Comparison of ENCODE assay signal across 29 cellular contexts in genomic region chr1:9420835-9421532, GRCh38.
A peak's percentile ranks its signal among the peaks of the same experiment; 100 is the strongest.
DNase-seq lines count a peak whose midpoint lies in the region; ATAC-seq, FAIRE-seq and TF ChIP-seq lines count a peak whose summit lies in the region.
"Had no signal": no experiment of that assay in that cellular context is flagged by ENCODE, and none has a peak within 500 bp of the region (broad histone marks: within the 10 kb centered on the region; RNA-seq: fewer than 3 reads in every experiment).

No MANE protein-coding gene starts in this region.

- peak in 2 of 5 donors; percentile 12 to 21 for DNase-seq in CD4-positive, alpha-beta memory T cell
- no peak for DNase-seq in GM12892 (ENCODE audit: insufficient read length)
- DNase-seq in Panc1 (ENCODE audit: low read depth, low spot score), result no peak
- DNase-seq in glutamatergic neuron, result no peak
- DNase-seq in A673 (ENCODE audit: low spot score), result no peak
- no peak for DNase-seq in hepatic stellate cell (ENCODE audit: low spot score)
- no peak for DNase-seq in NCI-H510A (lab: John Stamatoyannopoulos, UW)
- DNase-seq: activated CD4-positive, alpha-beta T cell treated with anti-CD3 and anti-CD28 coated beads, Interleukin-2, amount 50 U/mL, for 48 hours; activated CD4-positive, CD25-positive, alpha-beta regulatory T cell; activated gamma-delta T cell treated with Interleukin-2 at 50 U/mL for 16 hours; activated T-cell treated with anti-CD3 and anti-CD28 coated beads for 4 hours; CD8-positive, alpha-beta T cell; left lung; naive thymus-derived CD4-positive, alpha-beta T cell; NCI-H1092; NCI-H1694 treated with DMSO at 0.1 percent for 48 hours; NK-92 treated with Interleukin-12 subunit alpha and Interleukin-12 subunit beta, amount 100 ng/mL, for 24 hours; nucleus accumbens; Peyer's patch; psoas muscle; SIG-M5; stimulated activated CD4-positive, alpha-beta T cell treated with anti-CD3 and anti-CD28 coated beads, Interleukin-15, amount 100 ng/mL, for 24 hours; stimulated activated naive B cell treated with anti-CD40 and anti-IgM and Interleukin-4, amounts not matched to agents 10 μg/mL and 1 μg/mL and 100 μg/mL, for 72 hours; SW 1271; uterus had no signal

- H3K4me1 Mint-ChIP-seq in CD4-positive, alpha-beta memory T cell, result peaks cover 45 to 70% (median 56%) of the 10 kb centered on the region in 4 donors
- peaks cover 43% of the 10 kb centered on the region for H3K4me1 Mint-ChIP-seq in glutamatergic neuron (ENCODE audit: low read depth, unreplicated experiment)

- no peaks in the 10 kb centered on the region for H3K36me3 ChIP-seq in CD4-positive, alpha-beta memory T cell (ENCODE audit: insufficient read depth, low read length)
- H3K36me3 ChIP-seq in Panc1 (ENCODE audit: control insufficient read depth, insufficient read depth, low read length) (no peaks in the 10 kb centered on the region), A673 (ENCODE audit: insufficient read depth, low read length, poor library complexity, severe bottlenecking) (no peaks in the 10 kb centered on the region)
- H3K36me3 ChIP-seq: left lung, Peyer's patch, uterus had no signal

- ATAC-seq in Panc1, result no peak
- ATAC-seq: CD8-positive, alpha-beta T cell; left lung; naive thymus-derived CD4-positive, alpha-beta T cell; psoas muscle had no signal

- BruUV-seq in Panc1 (replicated peaks; lab: Mats Ljungman, UMichigan) (no TSS peak), A673 (replicated peaks; lab: Mats Ljungman, UMichigan) (no TSS peak)

- no peaks in the 10 kb centered on the region for H3K9me3 Mint-ChIP-seq in CD4-positive, alpha-beta memory T cell
- peaks cover 16% of the 10 kb centered on the region for H3K9me3 Mint-ChIP-seq in glutamatergic neuron (ENCODE audit: unreplicated experiment)
- H3K9me3 Mint-ChIP-seq: CD8-positive, alpha-beta T cell; naive thymus-derived CD4-positive, alpha-beta T cell; stimulated activated naive B cell treated with anti-CD40 and anti-IgM and Interleukin-4, amounts not matched to agents 10 μg/mL and 1 μg/mL and 100 μg/mL, for 72 hours had no signal

- no peak for TF ChIP-seq POLR2A in GM12892 (IDR thresholded peaks at IDR 0.05; ENCODE audit: low read depth, low read length)

- H3K36me3 Mint-ChIP-seq in CD4-positive, alpha-beta memory T cell, result no peaks in the 10 kb centered on the region
- H3K36me3 Mint-ChIP-seq in glutamatergic neuron (ENCODE audit: unreplicated experiment), result no peaks in the 10 kb centered on the region
- H3K36me3 Mint-ChIP-seq: CD8-positive, alpha-beta T cell; stimulated activated naive B cell treated with anti-CD40 and anti-IgM and Interleukin-4, amounts not matched to agents 10 μg/mL and 1 μg/mL and 100 μg/mL, for 72 hours had no signal

- H3K4me3 ChIP-seq in CD4-positive, alpha-beta memory T cell (ENCODE audit: low read length in 2 of 2), result no peak overlapping the region
- no peak overlapping the region for H3K4me3 ChIP-seq in Panc1 (ENCODE audit: low read depth in 2 of 2, low read length in 2 of 2)
- H3K4me3 ChIP-seq in A673 (ENCODE audit: low read depth, low read length, poor library complexity, severe bottlenecking), result no peak overlapping the region
- H3K4me3 ChIP-seq: left lung, Peyer's patch, psoas muscle, uterus had no signal

- intact Hi-C loops in CD4-positive, alpha-beta memory T cell (cut with micrococcal nuclease), result loop anchor here (10.0 kb wide), 1 partner anchor 126 kb away; the partner anchor contains the start of gene SPSB1
- intact Hi-C loops in Panc1 (cut with micrococcal nuclease; ENCODE audit: unreplicated experiment) (no loop called here), A673 (cut with micrococcal nuclease; ENCODE audit: unreplicated experiment) (no loop called here)

- H3K27me3 Mint-ChIP-seq in CD4-positive, alpha-beta memory T cell, result peaks cover 0 to 6% of the 10 kb centered on the region in 2 donors
- peaks cover 29% of the 10 kb centered on the region for H3K27me3 Mint-ChIP-seq in glutamatergic neuron (ENCODE audit: unreplicated experiment)
- H3K27me3 Mint-ChIP-seq: stimulated activated naive B cell treated with anti-CD40 and anti-IgM and Interleukin-4, amounts not matched to agents 10 μg/mL and 1 μg/mL and 100 μg/mL, for 72 hours had no signal

- H3K9me3 ChIP-seq in CD4-positive, alpha-beta memory T cell (ENCODE audit: control insufficient read depth in 1 of 2, low read length in 2 of 2), result no peaks in the 10 kb centered on the region
- no peaks in the 10 kb centered on the region for H3K9me3 ChIP-seq in Panc1 (ENCODE audit: control insufficient read depth, insufficient read depth, low read depth, low read length)
- no peaks in the 10 kb centered on the region for H3K9me3 ChIP-seq in A673 (ENCODE audit: low read depth, low read length, poor library complexity, severe bottlenecking)
- H3K9me3 ChIP-seq: left lung, Peyer's patch, psoas muscle, testis, uterus had no signal

- no peak overlapping the region for H3K27ac ChIP-seq in CD4-positive, alpha-beta memory T cell (ENCODE audit: low read depth, low read length)
- H3K27ac ChIP-seq in Panc1 (ENCODE audit: low read length) (peak overlapping the region; percentile 6; the same call in 1 of the 2 replicates), A673 (ENCODE audit: low read depth, low read length, poor library complexity, severe bottlenecking) (no peak overlapping the region)
- H3K27ac ChIP-seq: HL-60, left lung, Peyer's patch, psoas muscle, uterus had no signal

- FAIRE-seq in GM12892 (lab: Jason Lieb, UNC), result peak; percentile 44
- FAIRE-seq: endometrium, frontal cortex had no signal

- in situ Hi-C loops in Panc1 (cut with HindIII; ENCODE audit: low pct_unique_long_range_greater_than_20kb, low sequenced_read_pairs), result no loop called here

- POLR2A ChIA-PET in CD4-positive, alpha-beta memory T cell (lab: Charles Lee; ENCODE audit: partially characterized antibody), result no interaction called here
- POLR2A ChIA-PET in Panc1 (lab: Charles Lee) (interaction anchor here (0.6 kb wide), 1 partner anchor 21 kb away, joined by 3 read pairs; no protein-coding TSS in a partner anchor), A673 (lab: Charles Lee; ENCODE audit: low non-redundant PET) (interaction anchor here (0.6 kb wide), 1 partner anchor 1367 kb away, joined by 7 read pairs; no protein-coding TSS in a partner anchor)

- H3K4me3 Mint-ChIP-seq in CD4-positive, alpha-beta memory T cell, result peak overlapping the region in 4 of 8 donors; percentile 26 to 56 (median 46)
- peak overlapping the region; percentile 30 for H3K4me3 Mint-ChIP-seq in glutamatergic neuron (ENCODE audit: unreplicated experiment)
- H3K4me3 Mint-ChIP-seq: CD8-positive, alpha-beta T cell; stimulated activated naive B cell treated with anti-CD40 and anti-IgM and Interleukin-4, amounts not matched to agents 10 μg/mL and 1 μg/mL and 100 μg/mL, for 72 hours had no signal

- H3K27me3 ChIP-seq in CD4-positive, alpha-beta memory T cell (ENCODE audit: insufficient read depth, low read length), result no peaks in the 10 kb centered on the region
- no peaks in the 10 kb centered on the region for H3K27me3 ChIP-seq in Panc1 (ENCODE audit: control insufficient read depth, insufficient read depth, low read length)
- peaks cover 6% of the 10 kb centered on the region for H3K27me3 ChIP-seq in A673 (replicated peaks; ENCODE audit: insufficient read depth, low read depth, low read length, poor library complexity)
- H3K27me3 ChIP-seq: left lung, Peyer's patch, testis, uterus had no signal

- H3K4me1 ChIP-seq in CD4-positive, alpha-beta memory T cell (ENCODE audit: insufficient read depth, low read length), result peaks cover 61% of the 10 kb centered on the region
- H3K4me1 ChIP-seq in Panc1 (ENCODE audit: control insufficient read depth, insufficient read depth, low read length), result peaks cover 2% of the 10 kb centered on the region; the same call in 1 of the 2 replicates
- no peaks in the 10 kb centered on the region for H3K4me1 ChIP-seq in A673 (ENCODE audit: insufficient read depth, low read length, poor library complexity, severe bottlenecking)
- H3K4me1 ChIP-seq: psoas muscle, testis, uterus had no signal

- peak overlapping the region in 5 of 7 donors; percentile 4 to 84 (median 37) for H3K27ac Mint-ChIP-seq in CD4-positive, alpha-beta memory T cell
- peak overlapping the region; percentile 100 for H3K27ac Mint-ChIP-seq in glutamatergic neuron (ENCODE audit: unreplicated experiment)
- H3K27ac Mint-ChIP-seq: CD8-positive, alpha-beta T cell had no signal

- CTCF ChIA-PET in CD4-positive, alpha-beta memory T cell (lab: Charles Lee; ENCODE audit: partially characterized antibody), result interaction anchor here (0.7 kb wide), 1 partner anchor 10 kb away, joined by 3 read pairs; no protein-coding TSS in a partner anchor
- CTCF ChIA-PET in Panc1 (lab: Charles Lee) (interaction anchor here (0.6 kb wide), 1 partner anchor 154 kb away, joined by 3 read pairs; no protein-coding TSS in a partner anchor), A673 (lab: Charles Lee) (no interaction called here)

- TF ChIP-seq CTCF in Panc1 (IDR thresholded peaks at IDR 0.05), result no peak
- TF ChIP-seq CTCF in glutamatergic neuron (IDR thresholded peaks at IDR 0.05; ENCODE audit: partially characterized antibody, unreplicated experiment), result no peak
- no peak for TF ChIP-seq CTCF in A673 (conservative IDR thresholded peaks at IDR 0.05; ENCODE audit: low read depth, low read length)
